Comparison of ENCODE assay signal across 1 cellular context in genomic region chr6:155171109-155171746, GRCh38.
TF ChIP-seq lines count a peak whose summit lies in the region.

No MANE protein-coding gene starts in this region.

TF ChIP-seq in GM12878, 131 proteins besides CTCF, POLR2A, EP300 and RAD21 (continued from another document):
- peak; percentile 92 for TF ChIP-seq ATF2 (IDR thresholded peaks at IDR 0.05; ENCODE audit: low read length)
- TF ChIP-seq PRDM15 (CRISPR knock-in tag; IDR thresholded peaks at IDR 0.05), result no peak
- TF ChIP-seq MTA2 (IDR thresholded peaks at IDR 0.05; ENCODE audit: low read depth), result peak; percentile 90
- TF ChIP-seq MEF2B (IDR thresholded peaks at IDR 0.05; ENCODE audit: partially characterized antibody, poor library complexity, severe bottlenecking), result peak; percentile 47
- no peak for TF ChIP-seq SUPT20H (IDR thresholded peaks at IDR 0.05; ENCODE audit: borderline replicate concordance, control insufficient read depth, low read depth, low read length)
- 0 out of 2 replicates have a peak, but pooled peaks have one; percentile 16 for TF ChIP-seq ZNF687 (IDR thresholded peaks at IDR 0.05)
- TF ChIP-seq SP1 (IDR thresholded peaks at IDR 0.05; ENCODE audit: low read depth, low read length), result peak; percentile 41
